ENCODE assay signal across 20 cellular contexts in the genomic region with DNA sequence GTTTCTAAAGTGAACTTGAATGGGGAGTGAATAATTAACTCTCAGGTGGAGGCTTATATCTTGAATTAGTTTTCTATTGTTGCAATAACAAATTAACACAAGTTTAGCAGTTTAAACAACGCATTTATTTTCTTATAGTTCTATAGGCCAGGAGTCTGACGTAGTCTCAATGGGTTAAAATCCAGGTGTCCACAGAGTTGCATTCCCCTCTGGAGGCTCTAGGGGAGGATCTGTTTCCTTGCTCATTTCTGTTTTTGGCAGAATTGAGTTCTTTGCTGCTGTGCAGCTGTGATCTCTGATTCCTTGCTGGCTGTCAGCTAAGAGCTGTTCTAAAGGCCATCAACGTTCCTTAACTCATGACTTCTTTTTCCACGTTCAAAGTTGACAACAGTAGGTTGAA.
"Had no signal": no experiment of that assay in that cellular context is flagged by ENCODE, and none has a peak within 500 bp of the region (broad histone marks: within the 10 kb centered on the region; RNA-seq: fewer than 3 reads in every experiment).

No MANE protein-coding gene starts in this region.

- H3K36me3 Mint-ChIP-seq: activated naive CD8-positive, alpha-beta T cell; natural killer cell treated with Interleukin-12 subunit alpha and Interleukin-12 subunit beta and Interleukin-15 and Interleukin-18, amount 100 ng/mL, for 72 hours had no signal

- ATAC-seq: activated CD8-positive, alpha-beta T cell treated with anti-CD3 and anti-CD28 coated beads, Interleukin-2, amount 10 ng/mL, durations not matched to agents 7 days and 5 days; foreskin keratinocyte; natural killer cell treated with Interleukin-12 subunit alpha and Interleukin-12 subunit beta and Interleukin-15 and Interleukin-18, amount 100 ng/mL, for 72 hours; psoas muscle had no signal

- H3K27me3 ChIP-seq: foreskin keratinocyte, sigmoid colon, uterus had no signal

- H3K27ac ChIP-seq: foreskin keratinocyte, psoas muscle, thoracic aorta had no signal

- H3K9me3 ChIP-seq: psoas muscle, sigmoid colon, thoracic aorta, uterus had no signal

- H3K27ac Mint-ChIP-seq: activated B cell treated with CpG ODN at 0.5 μM for 24 hours; activated CD4-positive, alpha-beta T cell treated with anti-CD3 and anti-CD28 coated beads, Interleukin-2, amount 10 ng/mL, durations not matched to agents 24 days and 14 days; activated CD8-positive, alpha-beta T cell treated with anti-CD3 and anti-CD28 coated beads, Interleukin-2, amount 10 ng/mL, durations not matched to agents 7 days and 5 days; activated naive CD8-positive, alpha-beta T cell; natural killer cell treated with Interleukin-12 subunit alpha and Interleukin-12 subunit beta and Interleukin-15 and Interleukin-18, amount 100 ng/mL, for 72 hours had no signal

- H3K9me3 Mint-ChIP-seq: activated B cell treated with CpG ODN at 0.5 μM for 24 hours; activated CD4-positive, alpha-beta T cell treated with anti-CD3 and anti-CD28 coated beads, Interleukin-2, amount 10 ng/mL, durations not matched to agents 24 days and 14 days; natural killer cell treated with Interleukin-12 subunit alpha and Interleukin-12 subunit beta and Interleukin-15 and Interleukin-18, amount 100 ng/mL, for 72 hours had no signal

- H3K4me1 Mint-ChIP-seq: activated B cell treated with CpG ODN at 0.5 μM for 24 hours had no signal

- H3K4me1 ChIP-seq: foreskin keratinocyte, psoas muscle, sigmoid colon, uterus had no signal

- H3K4me3 Mint-ChIP-seq: activated B cell treated with CpG ODN at 0.5 μM for 24 hours; activated CD4-positive, alpha-beta T cell treated with anti-CD3 and anti-CD28 coated beads, Interleukin-2, amount 10 ng/mL, durations not matched to agents 24 days and 14 days; activated CD8-positive, alpha-beta T cell treated with anti-CD3 and anti-CD28 coated beads, Interleukin-2, amount 10 ng/mL, durations not matched to agents 7 days and 5 days; activated naive CD8-positive, alpha-beta T cell; natural killer cell treated with Interleukin-12 subunit alpha and Interleukin-12 subunit beta and Interleukin-15 and Interleukin-18, amount 100 ng/mL, for 72 hours had no signal

- H3K4me3 ChIP-seq: psoas muscle, sigmoid colon, thoracic aorta, uterus had no signal

- H3K36me3 ChIP-seq: sigmoid colon, thoracic aorta, uterus had no signal

- DNase-seq: activated B cell treated with CpG ODN at 0.5 μM for 24 hours; activated CD4-positive, alpha-beta T cell treated with anti-CD3 and anti-CD28 coated beads, Interleukin-2, amount 10 ng/mL, durations not matched to agents 24 days and 14 days; activated CD8-positive, alpha-beta memory T cell treated with anti-CD3 and anti-CD28 coated beads, Interleukin-2, amount 50 U/mL, for 4 hours; activated CD8-positive, alpha-beta T cell treated with anti-CD3 and anti-CD28 coated beads, Interleukin-2, amount 10 ng/mL, durations not matched to agents 7 days and 5 days; activated gamma-delta T cell; activated T-cell treated with anti-CD3 and anti-CD28 coated beads, Interleukin-2, amount 50 U/mL, for 48 hours; amniotic stem cell; central memory CD4-positive, alpha-beta T cell; cortex of kidney; effector CD8-positive, alpha-beta T cell; foreskin keratinocyte; glutamatergic neuron; occipital lobe; psoas muscle; sigmoid colon; stimulated activated CD4-positive, alpha-beta T cell treated with anti-CD3 and anti-CD28 coated beads, Interleukin-1b, Interleukin-23, amount 100 ng/mL, for 48 hours; uterus had no signal
